14 cellular contexts compared by ENCODE assay signal in the genomic region with DNA sequence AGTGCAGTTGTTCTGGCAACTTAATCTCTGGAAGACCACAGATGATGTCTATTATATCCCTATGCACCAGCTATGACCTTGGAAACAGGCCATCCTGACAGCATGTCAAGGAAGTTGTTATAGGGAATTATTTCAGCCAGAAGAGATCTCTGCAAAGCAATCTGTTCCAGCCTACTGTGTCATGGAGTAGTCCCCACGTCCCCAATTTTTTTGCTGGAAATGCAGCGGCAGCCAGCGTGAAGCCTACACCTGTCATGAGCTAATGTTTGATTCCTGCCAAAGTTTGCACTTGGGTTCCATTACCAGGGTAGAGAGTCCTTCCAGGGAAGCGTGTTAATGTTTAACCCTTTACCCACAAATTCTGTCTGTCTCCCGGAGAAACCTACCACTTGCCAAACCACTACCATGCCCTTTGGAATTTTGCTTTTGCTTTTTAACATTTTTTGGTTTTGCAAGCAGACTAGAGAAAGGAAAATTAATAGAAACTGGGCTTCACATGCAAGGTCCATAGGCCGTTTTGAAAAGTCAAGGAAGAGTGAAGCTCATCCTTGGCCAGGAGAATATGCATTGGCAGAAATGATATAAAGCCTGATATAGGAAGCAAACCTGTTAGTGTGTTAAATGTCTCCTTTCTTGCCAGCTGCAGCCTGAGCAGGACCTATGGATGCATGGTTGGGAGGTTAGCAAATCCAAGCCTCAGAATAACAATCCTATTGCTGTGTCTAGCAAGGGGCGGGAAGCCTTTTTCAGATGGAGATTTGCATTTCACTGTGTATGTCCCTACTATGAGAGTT.
DNase-seq lines count a peak whose midpoint lies in the region; ATAC-seq and TF ChIP-seq lines count a peak whose summit lies in the region.
"Had no signal": no experiment of that assay in that cellular context is flagged by ENCODE, and none has a peak within 500 bp of the region (broad histone marks: within the 10 kb centered on the region; RNA-seq: fewer than 3 reads in every experiment).

No MANE protein-coding gene starts in this region.

- TF ChIP-seq CTCF in kidney epithelial cell (IDR thresholded peaks at IDR 0.05; ENCODE audit: insufficient read depth, low read length, poor library complexity, severe bottlenecking): no peak

- intact Hi-C loops in sciatic nerve (cut with DNase I): no loop called here

- H3K27me3 ChIP-seq in kidney epithelial cell (ENCODE audit: control insufficient read depth, insufficient read depth, low read length): no peaks in the 10 kb centered on the region
- H3K27me3 ChIP-seq: brain microvascular endothelial cell, testis had no signal

- H3K4me3 ChIP-seq in kidney epithelial cell (ENCODE audit: low read depth, low read length): no peak overlapping the region
- H3K4me3 ChIP-seq: testis had no signal

- H3K36me3 ChIP-seq in kidney epithelial cell (ENCODE audit: control insufficient read depth, insufficient read depth, low read length): no peaks in the 10 kb centered on the region
- H3K36me3 ChIP-seq: brain microvascular endothelial cell had no signal

- peak; percentile 11 for DNase-seq in G401 (ENCODE audit: low spot score)
- DNase-seq in NCI-H2171 treated with DMSO at 0.1 percent for 48 hours (lab: John Stamatoyannopoulos, UW): peak; percentile 84
- DNase-seq in kidney epithelial cell (ENCODE audit: low read depth): peak; percentile 67
- no peak for DNase-seq in sciatic nerve (ENCODE audit: low spot score)
- no peak for DNase-seq in occipital lobe (lab: John Stamatoyannopoulos, UW)
- DNase-seq in NOMO-1 (lab: John Stamatoyannopoulos, UW; ENCODE audit: unreplicated experiment in 2 of 2): no peak
- no peak for DNase-seq in NCI-H146 (lab: John Stamatoyannopoulos, UW)
- no peak for DNase-seq in COR-L47 (lab: John Stamatoyannopoulos, UW)
- DNase-seq: activated effector memory CD4-positive, alpha-beta T cell treated with anti-CD3 and anti-CD28 coated beads, Interleukin-2, amount 50 U/mL, for 16 hours; brain microvascular endothelial cell; C1 segment of cervical spinal cord; effector CD8-positive, alpha-beta T cell; posterior cingulate gyrus; testis had no signal

- ATAC-seq in sciatic nerve: peak; percentile 45

- in situ Hi-C loops in G401 (cut with HindIII; ENCODE audit: low sequenced_read_pairs): no loop called here

Comparison
In these comparisons a context has a peak if more than half of its experiments do, and no peak if none do; other contexts are left out.
1. DNase-seq: peak in G401 (single experiment), NCI-H2171 treated with DMSO at 0.1 percent for 48 hours (single experiment) and kidney epithelial cell (single experiment); none in sciatic nerve (single experiment), occipital lobe (single experiment), NOMO-1 (0 of 2), NCI-H146 (single experiment) and COR-L47 (single experiment).